ENCODE assay signal across 19 cellular contexts in the genomic region with DNA sequence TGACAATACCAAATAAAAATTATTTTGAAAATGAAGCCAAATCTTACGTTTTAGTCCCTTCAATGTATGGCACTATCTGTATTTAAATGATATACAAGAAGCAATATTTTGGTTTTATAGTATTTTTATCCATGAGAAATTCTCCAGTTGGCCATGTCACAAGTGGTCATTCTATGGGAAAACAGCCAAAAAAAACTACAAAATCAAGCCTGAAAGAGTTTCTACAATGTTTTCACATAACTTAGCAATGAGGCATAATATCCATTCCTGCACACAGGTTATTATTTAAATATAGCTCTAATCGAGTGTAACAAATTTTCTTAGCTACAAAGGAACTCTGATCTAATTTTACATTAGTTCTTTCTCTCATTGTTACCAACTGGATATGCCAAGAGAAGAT. TPM values are rescaled to one million over a fixed set of nuclear protein-coding genes. Genes with fewer than 3 reads are reported as not detected.
DNase-seq lines count a peak whose midpoint lies in the region; ATAC-seq, FAIRE-seq and TF ChIP-seq lines count a peak whose summit lies in the region.
"Had no signal": no experiment of that assay in that cellular context is flagged by ENCODE, and none has a peak within 500 bp of the region (broad histone marks: within the 10 kb centered on the region; RNA-seq: fewer than 3 reads in every experiment).

No MANE protein-coding gene starts in this region.

- no peak overlapping the region for H3K4me3 ChIP-seq in breast epithelium
- H3K4me3 ChIP-seq: lower lobe of right lung, Peyer's patch, upper lobe of right lung had no signal

- no peaks in the 10 kb centered on the region for H3K4me1 ChIP-seq in breast epithelium

- intact Hi-C loops in MCF 10A (cut with micrococcal nuclease) (loop anchor here (10.0 kb wide), 2 partner anchors 277 to 367 kb away; no protein-coding TSS in a partner anchor), breast epithelium (cut with DNase I; ENCODE audit: low total_unique reads) (no loop called here)

- H3K36me3 Mint-ChIP-seq in MCF 10A (ENCODE audit: insufficient read depth, unreplicated experiment) (peaks cover 10% of the 10 kb centered on the region), brain (peaks cover 6% of the 10 kb centered on the region)
- peaks cover 14% of the 10 kb centered on the region for H3K36me3 Mint-ChIP-seq in effector memory CD8-positive, alpha-beta T cell (ENCODE audit: insufficient read depth)

- H3K4me1 Mint-ChIP-seq in MCF 10A (ENCODE audit: insufficient read depth, unreplicated experiment), result peaks cover 32% of the 10 kb centered on the region
- H3K4me1 Mint-ChIP-seq in brain, result peaks cover 77% of the 10 kb centered on the region
- H3K4me1 Mint-ChIP-seq in effector memory CD8-positive, alpha-beta T cell (ENCODE audit: low read depth in 2 of 2), result peaks cover 12 to 34% of the 10 kb centered on the region in 2 donors

- H3K4me3 Mint-ChIP-seq in MCF 10A (ENCODE audit: unreplicated experiment), result no peak overlapping the region
- peak overlapping the region in 3 of 5 experiments; percentile 65 to 96 (median 84) for H3K4me3 Mint-ChIP-seq in brain
- H3K4me3 Mint-ChIP-seq in effector memory CD8-positive, alpha-beta T cell, result no peak overlapping the region
- H3K4me3 Mint-ChIP-seq: activated naive CD4-positive, alpha-beta T cell treated with anti-CD3 and anti-CD28 coated beads, Interleukin-2, amount 10 ng/mL, durations not matched to agents 7 days and 5 days; natural killer cell had no signal

- no peak for ATAC-seq in effector memory CD8-positive, alpha-beta T cell (replicated peaks)
- ATAC-seq: lower lobe of right lung, natural killer cell, right cardiac atrium, upper lobe of right lung had no signal

- H3K27me3 Mint-ChIP-seq in MCF 10A (ENCODE audit: insufficient read depth, unreplicated experiment) (no peaks in the 10 kb centered on the region), brain (peaks cover 3% of the 10 kb centered on the region)
- H3K27me3 Mint-ChIP-seq in effector memory CD8-positive, alpha-beta T cell, result no peaks in the 10 kb centered on the region
- H3K27me3 Mint-ChIP-seq: activated naive CD4-positive, alpha-beta T cell treated with anti-CD3 and anti-CD28 coated beads, Interleukin-2, amount 10 ng/mL, durations not matched to agents 7 days and 5 days had no signal

- DNase-seq in MCF 10A (ENCODE audit: unreplicated experiment) (peak; percentile 53), breast epithelium (ENCODE audit: low spot score in 2 of 2) (no peak), glomerular visceral epithelial cell (ENCODE audit: extremely low spot score) (peak; percentile 57), GM12892 (ENCODE audit: insufficient read length) (no peak), NCI-H524 treated with DMSO at 0.1 percent for 48 hours (lab: John Stamatoyannopoulos, UW) (no peak), NCI-H345 (lab: John Stamatoyannopoulos, UW) (no peak)
- no peak for DNase-seq in effector memory CD8-positive, alpha-beta T cell
- DNase-seq: activated naive CD4-positive, alpha-beta T cell treated with anti-CD3 and anti-CD28 coated beads, Interleukin-2, amount 10 ng/mL, durations not matched to agents 7 days and 5 days; GOT3; KBM-7; lower lobe of right lung; natural killer cell; Peyer's patch; right cardiac atrium; stimulated activated CD4-positive, alpha-beta T cell treated with anti-CD3 and anti-CD28 coated beads, Interleukin-2, amount 100 ng/mL, for 48 hours; T-helper 1 cell; upper lobe of right lung had no signal

- no peaks in the 10 kb centered on the region for H3K36me3 ChIP-seq in breast epithelium
- H3K36me3 ChIP-seq: lower lobe of right lung, Peyer's patch, upper lobe of right lung had no signal

- POLR2A ChIA-PET in MCF 10A (lab: Yijun Ruan, JAX), result interaction anchor here (0.7 to 2.2 kb wide), 4 partner anchors 13 to 239 kb away, joined by 3 to 9 read pairs (median 3); no protein-coding TSS in a partner anchor

- FAIRE-seq in GM12892 (lab: Jason Lieb, UNC), result no peak

- CTCF ChIA-PET in MCF 10A (lab: Yijun Ruan, JAX), result interaction anchor here (0.5 to 0.7 kb wide), 2 partner anchors 199 to 503 kb away, joined by 3 read pairs; no protein-coding TSS in a partner anchor

- H3K27ac ChIP-seq in breast epithelium, result no peak overlapping the region
- H3K27ac ChIP-seq: 22Rv1, lower lobe of right lung, Peyer's patch, upper lobe of right lung had no signal

- TF ChIP-seq CTCF in MCF 10A (IDR thresholded peaks at IDR 0.05; ENCODE audit: unreplicated experiment) (no peak), breast epithelium (IDR thresholded peaks at IDR 0.05) (no peak), brain (conservative IDR thresholded peaks at IDR 0.05) (no peak)

- H3K9me3 ChIP-seq in breast epithelium, result no peaks in the 10 kb centered on the region
- H3K9me3 ChIP-seq: lower lobe of right lung, Peyer's patch, upper lobe of right lung had no signal

- no peaks in the 10 kb centered on the region for H3K27me3 ChIP-seq in breast epithelium
- H3K27me3 ChIP-seq: Peyer's patch, upper lobe of right lung had no signal

- TF ChIP-seq POLR2A in breast epithelium (IDR thresholded peaks at IDR 0.05), result no peak
- no peak for TF ChIP-seq POLR2A in GM12892 (IDR thresholded peaks at IDR 0.05; ENCODE audit: low read depth, low read length)

- peak overlapping the region; percentile 16 for H3K27ac Mint-ChIP-seq in MCF 10A (ENCODE audit: low read depth, unreplicated experiment)
- peak overlapping the region in 1 of 5 experiments; percentile 92 for H3K27ac Mint-ChIP-seq in brain
- no peak overlapping the region for H3K27ac Mint-ChIP-seq in effector memory CD8-positive, alpha-beta T cell
- H3K27ac Mint-ChIP-seq: activated naive CD4-positive, alpha-beta T cell treated with anti-CD3 and anti-CD28 coated beads, Interleukin-2, amount 10 ng/mL, durations not matched to agents 7 days and 5 days; natural killer cell had no signal

- no peaks in the 10 kb centered on the region for H3K9me3 Mint-ChIP-seq in MCF 10A (ENCODE audit: unreplicated experiment)
- H3K9me3 Mint-ChIP-seq in brain, result no peaks in the 10 kb centered on the region
- no peaks in the 10 kb centered on the region for H3K9me3 Mint-ChIP-seq in effector memory CD8-positive, alpha-beta T cell
- H3K9me3 Mint-ChIP-seq: activated naive CD4-positive, alpha-beta T cell treated with anti-CD3 and anti-CD28 coated beads, Interleukin-2, amount 10 ng/mL, durations not matched to agents 7 days and 5 days; natural killer cell had no signal

- no TSS peak for BruUV-seq in MCF 10A (replicated peaks; lab: Mats Ljungman, UMichigan)

RNA-seq across cellular contexts. Expression of a gene that starts 5.4 kb away (rescaled TPM):
- total RNA-seq in MCF 10A (2022) (23.9 and 27.1 TPM in 2 replicates), breast epithelium (10 to 100 TPM; 26.5 to 36.4 (median 26.7) TPM)
- 3.5 TPM for polyA plus RNA-seq in brain (ENCODE audit: insufficient read depth, low read depth, low replicate concordance)
- polyA plus RNA-seq in GM12892 (2012; ENCODE audit: missing spikeins), result 6.7 TPM

Comparison
In these comparisons a context has a peak if more than half of its experiments do, and no peak if none do; other contexts are left out.
1. DNase-seq: peak in MCF 10A (single experiment) and glomerular visceral epithelial cell (single experiment); none in breast epithelium (0 of 2), effector memory CD8-positive, alpha-beta T cell (0 of 3), GM12892 (single experiment), NCI-H524 treated with DMSO at 0.1 percent for 48 hours (single experiment) and NCI-H345 (single experiment).
2. H3K4me3 Mint-ChIP-seq: peak in brain (3 of 5); none in MCF 10A (single experiment) and effector memory CD8-positive, alpha-beta T cell (0 of 2).